20 cellular contexts compared by ENCODE assay signal in genomic region chr14:72932893-72933292, GRCh38. TPM values are rescaled to one million over a fixed set of nuclear protein-coding genes. Genes with fewer than 3 reads are reported as not detected.
DNase-seq lines count a peak whose midpoint lies in the region; ATAC-seq lines count a peak whose summit lies in the region.
"Had no signal": no experiment of that assay in that cellular context is flagged by ENCODE, and none has a peak within 500 bp of the region (broad histone marks: within the 10 kb centered on the region; RNA-seq: fewer than 3 reads in every experiment).

No MANE protein-coding gene starts in this region.

- DNase-seq in activated effector memory CD4-positive, alpha-beta T cell treated with anti-CD3 and anti-CD28 coated beads, Interleukin-2, amount 50 U/mL, for 16 hours, result peak; percentile 24
- no peak for DNase-seq in activated effector memory CD4-positive, alpha-beta T cell treated with Interleukin-2 at 50 U/mL for 16 hours
- DNase-seq in NCI-H524 (lab: John Stamatoyannopoulos, UW) (peak; percentile 65 to 87), iPS DF 6.9 (ENCODE audit: low read depth, low spot score) (no peak), A172 (ENCODE audit: low spot score) (no peak)
- no peak for DNase-seq in activated T-cell treated with anti-CD3 and anti-CD28 coated beads, Interleukin-2, amount 50 U/mL, for 4 hours
- DNase-seq: 8988T; ACHN; C1 segment of cervical spinal cord; Calu3; CD4-positive, alpha-beta T cell; DMS79 treated with DMSO at 0.1 percent for 48 hours; EL; GDM1; GM23248; H9 had no signal

- 0 out of 2 replicates have a peak overlapping the region, but pooled peaks have one; percentile 7 for H3K4me3 ChIP-seq in iPS DF 6.9 (ENCODE audit: low read length)
- H3K4me3 ChIP-seq: GM23248, K562 had no signal

- no peak for ATAC-seq in GM18511 (IDR thresholded peaks at IDR 0.05; ENCODE audit: unreplicated experiment)
- no peak for ATAC-seq in activated T-cell treated with anti-CD3 and anti-CD28 coated beads, Interleukin-2, amount 50 U/mL, for 4 hours
- ATAC-seq: K562 had no signal

- H3K4me3 Mint-ChIP-seq in activated T-cell treated with anti-CD3 and anti-CD28 coated beads, Interleukin-2, amount 50 U/mL, for 4 hours, result no peak overlapping the region
- H3K4me3 Mint-ChIP-seq: B cell; CD4-positive, alpha-beta T cell; H9 had no signal

- H3K36me3 ChIP-seq in iPS DF 6.9 (ENCODE audit: control insufficient read depth, insufficient read depth, low read length), result no peaks in the 10 kb centered on the region; the same call in 1 of the 2 replicates

- WGBS in iPS DF 6.9 (ENCODE audit: insufficient coverage, insufficient read length), result no CpG with 5 or more reads among the region's 7 CpGs

- peaks cover 15% of the 10 kb centered on the region for H3K36me3 Mint-ChIP-seq in activated T-cell treated with anti-CD3 and anti-CD28 coated beads, Interleukin-2, amount 50 U/mL, for 4 hours (ENCODE audit: insufficient read depth)

- no peaks in the 10 kb centered on the region for H3K27me3 Mint-ChIP-seq in activated T-cell treated with anti-CD3 and anti-CD28 coated beads, Interleukin-2, amount 50 U/mL, for 4 hours (ENCODE audit: low read depth)
- H3K27me3 Mint-ChIP-seq: B cell; CD4-positive, alpha-beta T cell had no signal

- H3K9me3 ChIP-seq in iPS DF 6.9 (ENCODE audit: control insufficient read depth, insufficient read depth, low read length), result no peaks in the 10 kb centered on the region

- peaks cover 26% of the 10 kb centered on the region for H3K4me1 Mint-ChIP-seq in activated T-cell treated with anti-CD3 and anti-CD28 coated beads, Interleukin-2, amount 50 U/mL, for 4 hours (ENCODE audit: low read depth)

- no peak overlapping the region for H3K27ac ChIP-seq in iPS DF 6.9 (ENCODE audit: low read length)
- H3K27ac ChIP-seq: GM23248, HL-60 had no signal

- H3K4me1 ChIP-seq in iPS DF 6.9 (ENCODE audit: control insufficient read depth, insufficient read depth, low read length), result peaks cover 3% of the 10 kb centered on the region

- no peaks in the 10 kb centered on the region for H3K27me3 ChIP-seq in iPS DF 6.9 (ENCODE audit: control insufficient read depth, insufficient read depth, low read length)

- H3K9me3 Mint-ChIP-seq in activated T-cell treated with anti-CD3 and anti-CD28 coated beads, Interleukin-2, amount 50 U/mL, for 4 hours, result no peaks in the 10 kb centered on the region
- H3K9me3 Mint-ChIP-seq: CD4-positive, alpha-beta T cell; H9 had no signal

RNA-seq across cellular contexts. Expression of gene DCAF4, which starts 6.6 kb away (rescaled TPM):
- total RNA-seq in A172 (2014; rRNA removed; shearing (Covaris generic)), result 32.5 and 47.9 TPM in 2 replicates
- total RNA-seq in activated T-cell treated with anti-CD3 and anti-CD28 coated beads, Interleukin-2, amount 50 U/mL, for 4 hours, result 10 to 100 TPM; 29.7 to 39.2 (median 34.0) TPM

RNA-seq across cellular contexts. Expression of gene DPF3, which starts 39.0 kb away (rescaled TPM):
- total RNA-seq in A172 (2014; rRNA removed; shearing (Covaris generic)), result 1.3 and 3.2 TPM in 2 replicates
- total RNA-seq in activated T-cell treated with anti-CD3 and anti-CD28 coated beads, Interleukin-2, amount 50 U/mL, for 4 hours, result under 1 TPM; 0.48 to 0.95 (median 0.71) TPM
- total RNA-seq: H9 had no signal

Comparison
In these comparisons a context has a peak if more than half of its experiments do, and no peak if none do; other contexts are left out.
1. DNase-seq: peak in activated effector memory CD4-positive, alpha-beta T cell treated with anti-CD3 and anti-CD28 coated beads, Interleukin-2, amount 50 U/mL, for 16 hours (single experiment) and NCI-H524 (2 of 2); none in activated effector memory CD4-positive, alpha-beta T cell treated with Interleukin-2 at 50 U/mL for 16 hours (single experiment), iPS DF 6.9 (single experiment), A172 (single experiment) and activated T-cell treated with anti-CD3 and anti-CD28 coated beads, Interleukin-2, amount 50 U/mL, for 4 hours (single experiment).